ENCODE assay signal across 8 cellular contexts in the genomic region with DNA sequence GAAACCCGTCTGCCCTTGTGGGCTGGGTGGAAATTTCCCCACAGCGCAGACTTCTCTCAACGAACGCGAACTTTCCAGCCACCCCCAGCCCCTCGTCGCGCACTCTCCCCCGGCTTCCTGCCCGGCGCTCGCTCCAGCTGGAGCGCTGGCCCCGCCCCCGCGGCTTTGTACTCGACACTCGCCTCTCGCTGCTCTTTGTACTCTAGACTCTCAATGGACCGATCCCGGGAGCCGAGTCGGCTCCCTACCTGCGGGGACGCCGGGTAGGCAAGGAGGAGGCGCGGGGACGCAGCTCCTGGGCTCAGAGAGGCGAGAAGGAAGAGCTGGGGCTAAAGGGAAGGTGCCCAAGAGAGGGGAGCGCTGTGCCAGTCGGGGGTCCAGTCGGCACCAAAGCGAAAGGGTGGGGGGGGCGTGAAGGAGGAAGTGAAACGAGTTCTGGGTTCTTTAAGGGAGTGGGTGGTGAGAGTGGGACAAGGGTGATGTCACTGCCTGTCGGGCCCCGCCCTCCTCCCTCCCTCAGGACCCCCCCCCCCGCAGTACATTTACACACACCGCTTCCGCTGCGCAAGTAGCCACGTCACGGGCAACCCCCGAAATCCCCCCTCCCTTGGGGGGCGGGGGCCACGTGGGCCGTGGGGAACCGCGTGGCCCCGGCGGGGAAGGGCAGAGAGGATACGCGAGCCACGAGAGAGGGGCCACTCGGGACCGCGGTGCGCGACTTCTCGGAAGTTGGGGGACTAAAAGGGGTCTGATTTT. TPM values are rescaled to one million over a fixed set of nuclear protein-coding genes. Genes with fewer than 3 reads are reported as not detected.
A peak's percentile ranks its signal among the peaks of the same experiment; 100 is the strongest.
DNase-seq lines count a peak whose midpoint lies in the region; ATAC-seq and TF ChIP-seq lines count a peak whose summit lies in the region.

No MANE protein-coding gene starts in this region.

- intact Hi-C loops in activated CD4-positive, alpha-beta T cell treated with anti-CD3 and anti-CD28 coated beads, Interleukin-2, amount 10 ng/mL, durations not matched to agents 24 days and 14 days (cut with micrococcal nuclease) = loop anchor here (1.0 to 10.0 kb wide), 9 partner anchors 44 to 609 kb away; a partner anchor contains a TSS

- peak overlapping the region; percentile 100 for H3K27ac Mint-ChIP-seq in activated CD4-positive, alpha-beta T cell treated with anti-CD3 and anti-CD28 coated beads, Interleukin-2, amount 10 ng/mL, durations not matched to agents 24 days and 14 days

- TF ChIP-seq CTCF in GM12875 (IDR thresholded peaks at IDR 0.05; ENCODE audit: borderline replicate concordance, insufficient read depth, low read depth, low read length) = 0 out of 2 replicates have a peak, but pooled peaks have one; percentile 1

- H3K4me3 ChIP-seq in GM12875 (ENCODE audit: low read depth, low read length) = peak overlapping the region; percentile 91

- H3K4me1 Mint-ChIP-seq in activated CD4-positive, alpha-beta T cell treated with anti-CD3 and anti-CD28 coated beads, Interleukin-2, amount 10 ng/mL, durations not matched to agents 24 days and 14 days = peaks cover 45% of the 10 kb centered on the region

- no peaks in the 10 kb centered on the region for H3K9me3 Mint-ChIP-seq in activated CD4-positive, alpha-beta T cell treated with anti-CD3 and anti-CD28 coated beads, Interleukin-2, amount 10 ng/mL, durations not matched to agents 24 days and 14 days

- peak overlapping the region; percentile 99 for H3K4me3 Mint-ChIP-seq in activated CD4-positive, alpha-beta T cell treated with anti-CD3 and anti-CD28 coated beads, Interleukin-2, amount 10 ng/mL, durations not matched to agents 24 days and 14 days

- peak; percentile 88 for DNase-seq in NCI-H510A treated with DMSO at 0.1 percent for 48 hours (lab: John Stamatoyannopoulos, UW)
- DNase-seq in activated CD4-positive, alpha-beta T cell treated with anti-CD3 and anti-CD28 coated beads, Interleukin-2, amount 10 ng/mL, durations not matched to agents 24 days and 14 days = peak; percentile 97
- DNase-seq in stimulated activated CD4-positive, alpha-beta T cell treated with anti-CD3 and anti-CD28 coated beads, Interleukin-1b, Interleukin-23, amount 100 ng/mL, for 1 hour (ENCODE audit: low read depth in 2 of 2) = peak; percentile 84 to 89

- peaks cover 58% of the 10 kb centered on the region for H3K36me3 Mint-ChIP-seq in activated CD4-positive, alpha-beta T cell treated with anti-CD3 and anti-CD28 coated beads, Interleukin-2, amount 10 ng/mL, durations not matched to agents 24 days and 14 days (ENCODE audit: low read depth)

- H3K27me3 Mint-ChIP-seq in activated CD4-positive, alpha-beta T cell treated with anti-CD3 and anti-CD28 coated beads, Interleukin-2, amount 10 ng/mL, durations not matched to agents 24 days and 14 days = peaks cover 2% of the 10 kb centered on the region

- ATAC-seq in HG03097 (IDR thresholded peaks at IDR 0.05; ENCODE audit: low FRiP score, unreplicated experiment) (peak; percentile 26), GM21786 (IDR thresholded peaks at IDR 0.05; ENCODE audit: unreplicated experiment) (no peak)

- H3K27ac ChIP-seq in cingulate gyrus (ENCODE audit: low read depth, low read length) (peak overlapping the region; percentile 97), layer of hippocampus (ENCODE audit: low read depth, low read length) (peak overlapping the region; percentile 98)

- no peaks in the 10 kb centered on the region for H3K27me3 ChIP-seq in layer of hippocampus (ENCODE audit: control insufficient read depth, insufficient read depth, low read length)

RNA-seq across cellular contexts. Expression of a gene that starts 9.7 kb away (rescaled TPM):
- 121 and 128 TPM in 2 replicates for total RNA-seq in activated CD4-positive, alpha-beta T cell treated with anti-CD3 and anti-CD28 coated beads, Interleukin-2, amount 10 ng/mL, durations not matched to agents 24 days and 14 days

RNA-seq across cellular contexts. Expression of a gene that starts 11.2 kb away (rescaled TPM):
- total RNA-seq in activated CD4-positive, alpha-beta T cell treated with anti-CD3 and anti-CD28 coated beads, Interleukin-2, amount 10 ng/mL, durations not matched to agents 24 days and 14 days = 6.1 and 7.1 TPM in 2 replicates

RNA-seq across cellular contexts. Expression of a gene that starts 13.6 kb away (rescaled TPM):
- 45.2 and 47.5 TPM in 2 replicates for total RNA-seq in activated CD4-positive, alpha-beta T cell treated with anti-CD3 and anti-CD28 coated beads, Interleukin-2, amount 10 ng/mL, durations not matched to agents 24 days and 14 days

RNA-seq across cellular contexts. Expression of a gene that starts 14.1 kb away (rescaled TPM):
- 12.7 and 14.0 TPM in 2 replicates for total RNA-seq in activated CD4-positive, alpha-beta T cell treated with anti-CD3 and anti-CD28 coated beads, Interleukin-2, amount 10 ng/mL, durations not matched to agents 24 days and 14 days

RNA-seq across cellular contexts. Expression of a gene that starts 44.9 kb away (rescaled TPM):
- 152 and 158 TPM in 2 replicates for total RNA-seq in activated CD4-positive, alpha-beta T cell treated with anti-CD3 and anti-CD28 coated beads, Interleukin-2, amount 10 ng/mL, durations not matched to agents 24 days and 14 days
